In the genomic region with DNA sequence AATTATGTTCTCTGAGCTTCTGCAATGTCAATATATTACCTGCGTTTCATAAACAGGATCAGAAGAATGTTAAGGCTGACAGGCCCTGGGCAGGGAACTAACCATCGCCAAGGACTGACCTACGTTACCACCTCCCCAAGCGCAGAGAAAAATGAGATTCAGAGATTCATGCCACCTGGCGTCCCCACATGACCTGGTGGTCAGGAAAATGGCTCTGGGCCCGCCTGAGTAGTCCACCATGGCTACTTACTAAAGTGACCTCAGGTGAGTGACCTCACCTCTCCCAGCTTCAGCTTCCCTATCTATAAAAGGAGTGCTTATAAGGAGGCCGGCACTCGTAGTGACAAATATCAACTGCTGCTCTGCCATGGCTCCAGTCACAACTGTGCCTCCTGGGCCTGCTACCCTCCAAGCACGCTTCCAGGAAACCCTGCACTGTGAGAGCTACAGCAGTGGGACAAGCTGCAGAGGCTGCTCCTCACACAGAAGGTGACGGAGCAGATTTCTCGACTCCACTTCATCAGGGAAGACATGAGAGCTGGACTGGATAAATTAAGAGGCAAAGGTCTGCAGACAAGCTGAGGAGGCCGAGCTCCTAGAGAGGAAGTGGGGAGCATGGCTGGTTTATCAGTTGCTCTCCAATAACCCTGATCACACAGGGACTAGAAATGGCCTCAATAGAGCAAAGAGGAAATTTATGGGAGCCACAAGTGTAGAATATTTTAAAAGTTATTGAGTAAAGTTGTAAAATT, we compare ENCODE assay signal across 9 cellular contexts.
DNase-seq lines count a peak whose midpoint lies in the region; ATAC-seq and TF ChIP-seq lines count a peak whose summit lies in the region.
"Had no signal": no experiment of that assay in that cellular context is flagged by ENCODE, and none has a peak within 500 bp of the region (broad histone marks: within the 10 kb centered on the region; RNA-seq: fewer than 3 reads in every experiment).

No MANE protein-coding gene starts in this region.

- H3K9me3 ChIP-seq in HCT116 (ENCODE audit: control insufficient read depth in 1 of 2, insufficient read depth in 1 of 2, low read depth in 1 of 2, low read length in 2 of 2) (no peaks in the 10 kb centered on the region), RWPE2 (ENCODE audit: severe bottlenecking) (no peaks in the 10 kb centered on the region), esophagus (ENCODE audit: control insufficient read depth in 2 of 2, insufficient read depth in 1 of 2, low read depth in 1 of 2, low read length in 1 of 2) (no peaks in the 10 kb centered on the region), spleen (no peaks in the 10 kb centered on the region)

- no TSS peak for BruUV-seq in HCT116 (replicated peaks; lab: Mats Ljungman, UMichigan)

- DNase-seq in HCT116 (ENCODE audit: low read depth, low spot score) (no peak), RWPE2 (ENCODE audit: low spot score) (no peak), spleen (peak; percentile 72), KBM-7 (no peak), ureter (ENCODE audit: low spot score) (no peak)
- DNase-seq: NCI-H2107 had no signal

- TF ChIP-seq RAD21 in HCT116 (IDR thresholded peaks at IDR 0.05; ENCODE audit: low read depth) = no peak

- H3K9ac ChIP-seq in HCT116 (ENCODE audit: low read length) = no peak overlapping the region

- no peak overlapping the region for H3K4me2 ChIP-seq in HCT116 (ENCODE audit: low read length)

- no peak overlapping the region; the same call in 1 of the 2 replicates for H3K27ac ChIP-seq in HCT116 (ENCODE audit: low read depth, low read length)
- H3K27ac ChIP-seq in RWPE2 (ENCODE audit: poor library complexity, severe bottlenecking) = peak overlapping the region; percentile 50
- H3K27ac ChIP-seq in esophagus (ENCODE audit: low read depth in 2 of 2, low read length in 1 of 2) = peak overlapping the region; percentile 44 to 59
- peak overlapping the region in 6 of 8 donors; percentile 35 to 86 (median 77) for H3K27ac ChIP-seq in spleen

- CTCF ChIA-PET in HCT116 (lab: Charles Lee) = interaction anchor here (0.7 to 1.6 kb wide), 15 partner anchors 9 to 438 kb away, joined by 3 to 34 read pairs (median 4); no protein-coding TSS in a partner anchor

- in situ Hi-C loops in KBM-7 (cut with MboI; ENCODE audit: low pct_unique_long_range_greater_than_20kb, low sequenced_read_pairs) = no loop called here

- RAD21 ChIA-PET in HCT116 (lab: Charles Lee; ENCODE audit: low non-redundant PET in 1 of 2, low total read pairs in 2 of 2, uncharacterized antibody in 2 of 2, unreplicated experiment in 2 of 2) = interaction anchor here (0.5 to 0.8 kb wide), 3 partner anchors 19 to 880 kb away, joined by 3 to 8 read pairs (median 4); no protein-coding TSS in a partner anchor

- POLR2A ChIA-PET in HCT116 (lab: Charles Lee) = interaction anchor here (0.6 to 1.0 kb wide), 2 partner anchors 153 to 438 kb away, joined by 3 read pairs; no protein-coding TSS in a partner anchor

- H3K27me3 ChIP-seq in HCT116 (ENCODE audit: insufficient read depth, low read length) = no peaks in the 10 kb centered on the region
- H3K27me3 ChIP-seq in RWPE2 (ENCODE audit: insufficient read depth, poor library complexity, severe bottlenecking) = no peaks in the 10 kb centered on the region
- H3K27me3 ChIP-seq in esophagus (ENCODE audit: control insufficient read depth in 1 of 2, insufficient read depth in 2 of 2, low read length in 2 of 2) = no peaks in the 10 kb centered on the region
- H3K27me3 ChIP-seq in spleen (replicated peaks in 1 of 7) = no peaks in the 10 kb centered on the region

- WGBS in esophagus, 2 donors = 80% methylated on average over 12 of the region's 12 CpGs
- WGBS in spleen, 5 donors = 71 to 83% (median 76%) methylated on average over 12 of the region's 12 CpGs

- ATAC-seq in HCT116 (peak; percentile 37), RWPE2 (ENCODE audit: low read depth) (peak; percentile 4; the same call in 1 of the 3 replicates), GM21381 (IDR thresholded peaks at IDR 0.05; ENCODE audit: unreplicated experiment) (no peak), GM19328 (IDR thresholded peaks at IDR 0.05; ENCODE audit: unreplicated experiment) (no peak)

- TF ChIP-seq POLR2A in HCT116 (IDR thresholded peaks at IDR 0.05; ENCODE audit: borderline replicate concordance, extremely low read depth, insufficient read depth, insufficient read length) (no peak), spleen (IDR thresholded peaks at IDR 0.05) (no peak)

- H3K4me3 ChIP-seq in HCT116 (replicated peaks in 1 of 2; ENCODE audit: low read depth in 1 of 2, low read length in 2 of 2) (no peak overlapping the region), RWPE2 (ENCODE audit: severe bottlenecking) (no peak overlapping the region), esophagus (ENCODE audit: low read depth in 1 of 2, low read length in 2 of 2) (no peak overlapping the region), spleen (no peak overlapping the region)

- H3K4me1 ChIP-seq in HCT116 (ENCODE audit: control insufficient read depth in 1 of 2, insufficient read depth in 2 of 2, low read length in 2 of 2) (peaks cover 0 to 6% of the 10 kb centered on the region in 2 experiments; a peak in 1 of 4 replicates), RWPE2 (ENCODE audit: insufficient read depth, poor library complexity, severe bottlenecking) (peaks cover 8% of the 10 kb centered on the region), esophagus (ENCODE audit: control insufficient read depth in 2 of 2, insufficient read depth in 2 of 2, low read length in 1 of 2) (peaks cover 0 to 3% of the 10 kb centered on the region in 2 donors), spleen (peaks cover 63 to 81% (median 66%) of the 10 kb centered on the region in 6 donors)

- peaks cover 23% of the 10 kb centered on the region; the same call in 1 of the 2 replicates for H3K79me2 ChIP-seq in HCT116 (ENCODE audit: insufficient read depth, low read length)

- H3K36me3 ChIP-seq in HCT116 (ENCODE audit: control insufficient read depth in 1 of 2, insufficient read depth in 2 of 2, low read length in 2 of 2) = no peaks in the 10 kb centered on the region
- no peaks in the 10 kb centered on the region for H3K36me3 ChIP-seq in RWPE2 (ENCODE audit: low read depth)
- peaks cover 0 to 2% of the 10 kb centered on the region in 2 donors for H3K36me3 ChIP-seq in esophagus (ENCODE audit: control insufficient read depth in 2 of 2, insufficient read depth in 2 of 2, low read length in 1 of 2)
- peaks cover 0 to 10% (median 0%) of the 10 kb centered on the region in 6 donors for H3K36me3 ChIP-seq in spleen

- TF ChIP-seq CTCF in HCT116 (IDR thresholded peaks at IDR 0.05 in 2 of 3, conservative IDR thresholded peaks at IDR 0.05 in 1 of 3; ENCODE audit: borderline replicate concordance in 1 of 3, insufficient read depth in 1 of 3, low read depth in 2 of 3, low read length in 2 of 3) (no peak), RWPE2 (IDR thresholded peaks at IDR 0.05; ENCODE audit: poor library complexity, severe bottlenecking) (peak; percentile 65), spleen (IDR thresholded peaks at IDR 0.05 in 8 of 11, conservative IDR thresholded peaks at IDR 0.05 in 3 of 11) (peak in 2 of 11 experiments; percentile 38 to 41)

- H3K9me2 ChIP-seq in HCT116 (ENCODE audit: insufficient read depth) = no peaks in the 10 kb centered on the region

- no peak overlapping the region for H2AFZ ChIP-seq in HCT116 (ENCODE audit: low read depth, low read length, poor library complexity, severe bottlenecking)

- intact Hi-C loops in HCT116 (cut with micrococcal nuclease) = no loop called here
- intact Hi-C loops in spleen (cut with DNase I; ENCODE audit: low total_unique reads) = loop anchor here (10.0 kb wide), 1 partner anchor 184 kb away; no protein-coding TSS in a partner anchor

- no peaks in the 10 kb centered on the region for H4K20me1 ChIP-seq in HCT116 (ENCODE audit: insufficient read depth)

TF ChIP-seq in HCT116, 20 proteins besides CTCF, POLR2A, EP300 and RAD21 (continues in another document):
- TF ChIP-seq, protein P1, sequence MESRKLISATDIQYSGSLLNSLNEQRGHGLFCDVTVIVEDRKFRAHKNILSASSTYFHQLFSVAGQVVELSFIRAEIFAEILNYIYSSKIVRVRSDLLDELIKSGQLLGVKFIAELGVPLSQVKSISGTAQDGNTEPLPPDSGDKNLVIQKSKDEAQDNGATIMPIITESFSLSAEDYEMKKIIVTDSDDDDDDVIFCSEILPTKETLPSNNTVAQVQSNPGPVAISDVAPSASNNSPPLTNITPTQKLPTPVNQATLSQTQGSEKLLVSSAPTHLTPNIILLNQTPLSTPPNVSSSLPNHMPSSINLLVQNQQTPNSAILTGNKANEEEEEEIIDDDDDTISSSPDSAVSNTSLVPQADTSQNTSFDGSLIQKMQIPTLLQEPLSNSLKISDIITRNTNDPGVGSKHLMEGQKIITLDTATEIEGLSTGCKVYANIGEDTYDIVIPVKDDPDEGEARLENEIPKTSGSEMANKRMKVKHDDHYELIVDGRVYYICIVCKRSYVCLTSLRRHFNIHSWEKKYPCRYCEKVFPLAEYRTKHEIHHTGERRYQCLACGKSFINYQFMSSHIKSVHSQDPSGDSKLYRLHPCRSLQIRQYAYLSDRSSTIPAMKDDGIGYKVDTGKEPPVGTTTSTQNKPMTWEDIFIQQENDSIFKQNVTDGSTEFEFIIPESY (IDR thresholded peaks at IDR 0.05; ENCODE audit: extremely low read depth, insufficient replicate concordance, low read length) = no peak
- TF ChIP-seq ZNF274 (IDR thresholded peaks at IDR 0.05; ENCODE audit: low read depth, low read length) = no peak
- TF ChIP-seq, protein P2, sequence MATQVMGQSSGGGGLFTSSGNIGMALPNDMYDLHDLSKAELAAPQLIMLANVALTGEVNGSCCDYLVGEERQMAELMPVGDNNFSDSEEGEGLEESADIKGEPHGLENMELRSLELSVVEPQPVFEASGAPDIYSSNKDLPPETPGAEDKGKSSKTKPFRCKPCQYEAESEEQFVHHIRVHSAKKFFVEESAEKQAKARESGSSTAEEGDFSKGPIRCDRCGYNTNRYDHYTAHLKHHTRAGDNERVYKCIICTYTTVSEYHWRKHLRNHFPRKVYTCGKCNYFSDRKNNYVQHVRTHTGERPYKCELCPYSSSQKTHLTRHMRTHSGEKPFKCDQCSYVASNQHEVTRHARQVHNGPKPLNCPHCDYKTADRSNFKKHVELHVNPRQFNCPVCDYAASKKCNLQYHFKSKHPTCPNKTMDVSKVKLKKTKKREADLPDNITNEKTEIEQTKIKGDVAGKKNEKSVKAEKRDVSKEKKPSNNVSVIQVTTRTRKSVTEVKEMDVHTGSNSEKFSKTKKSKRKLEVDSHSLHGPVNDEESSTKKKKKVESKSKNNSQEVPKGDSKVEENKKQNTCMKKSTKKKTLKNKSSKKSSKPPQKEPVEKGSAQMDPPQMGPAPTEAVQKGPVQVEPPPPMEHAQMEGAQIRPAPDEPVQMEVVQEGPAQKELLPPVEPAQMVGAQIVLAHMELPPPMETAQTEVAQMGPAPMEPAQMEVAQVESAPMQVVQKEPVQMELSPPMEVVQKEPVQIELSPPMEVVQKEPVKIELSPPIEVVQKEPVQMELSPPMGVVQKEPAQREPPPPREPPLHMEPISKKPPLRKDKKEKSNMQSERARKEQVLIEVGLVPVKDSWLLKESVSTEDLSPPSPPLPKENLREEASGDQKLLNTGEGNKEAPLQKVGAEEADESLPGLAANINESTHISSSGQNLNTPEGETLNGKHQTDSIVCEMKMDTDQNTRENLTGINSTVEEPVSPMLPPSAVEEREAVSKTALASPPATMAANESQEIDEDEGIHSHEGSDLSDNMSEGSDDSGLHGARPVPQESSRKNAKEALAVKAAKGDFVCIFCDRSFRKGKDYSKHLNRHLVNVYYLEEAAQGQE (IDR thresholded peaks at IDR 0.05; ENCODE audit: low read depth) = no peak

Comparison
In these comparisons a context has a peak if more than half of its experiments do, and no peak if none do; other contexts are left out.
1. ATAC-seq: peak in HCT116 (single experiment) and RWPE2 (single experiment); none in GM21381 (single experiment) and GM19328 (single experiment).